Comparison of ENCODE assay signal across 8 cellular contexts in genomic region chrX:16712825-16713155, GRCh38. TPM values are rescaled to one million over a fixed set of nuclear protein-coding genes. Genes with fewer than 3 reads are reported as not detected.
DNase-seq lines count a peak whose midpoint lies in the region; ATAC-seq lines count a peak whose summit lies in the region.

No MANE protein-coding gene starts in this region.

- H3K4me1 Mint-ChIP-seq in activated CD4-positive, alpha-beta T cell treated with anti-CD3 and anti-CD28 coated beads, Interleukin-2, amount 10 ng/mL, durations not matched to agents 7 days and 5 days: peaks cover 18% of the 10 kb centered on the region
- peaks cover 11% of the 10 kb centered on the region for H3K4me1 Mint-ChIP-seq in activated naive CD8-positive, alpha-beta T cell treated with anti-CD3 and anti-CD28 coated beads, Interleukin-2, amount 10 ng/mL, durations not matched to agents 7 days and 5 days

- peak overlapping the region; percentile 74 to 78 for H3K4me3 ChIP-seq in stomach smooth muscle (ENCODE audit: low read length in 2 of 2)

- H3K27me3 Mint-ChIP-seq in activated CD4-positive, alpha-beta T cell treated with anti-CD3 and anti-CD28 coated beads, Interleukin-2, amount 10 ng/mL, durations not matched to agents 7 days and 5 days: no peaks in the 10 kb centered on the region
- H3K27me3 Mint-ChIP-seq in activated naive CD8-positive, alpha-beta T cell treated with anti-CD3 and anti-CD28 coated beads, Interleukin-2, amount 10 ng/mL, durations not matched to agents 7 days and 5 days: peaks cover 2% of the 10 kb centered on the region

- H3K27me3 ChIP-seq in stomach smooth muscle (ENCODE audit: control insufficient read depth in 1 of 2, insufficient read depth in 2 of 2, low read length in 2 of 2): peaks cover 0 to 10% of the 10 kb centered on the region in 2 donors

- ATAC-seq in HG03066 (IDR thresholded peaks at IDR 0.05; ENCODE audit: low read depth, unreplicated experiment): peak; percentile 32
- peak; percentile 28 for ATAC-seq in activated naive CD8-positive, alpha-beta T cell treated with anti-CD3 and anti-CD28 coated beads, Interleukin-2, amount 10 ng/mL, durations not matched to agents 7 days and 5 days (ENCODE audit: low read depth)

- H3K9me3 ChIP-seq in stomach smooth muscle (ENCODE audit: control insufficient read depth in 2 of 2, low read length in 2 of 2): no peaks in the 10 kb centered on the region

- H3K27ac ChIP-seq in stomach smooth muscle (ENCODE audit: low read length): peak overlapping the region; percentile 69

- H3K27ac Mint-ChIP-seq in activated CD4-positive, alpha-beta T cell treated with anti-CD3 and anti-CD28 coated beads, Interleukin-2, amount 10 ng/mL, durations not matched to agents 7 days and 5 days: peak overlapping the region; percentile 87
- peak overlapping the region; percentile 82 for H3K27ac Mint-ChIP-seq in activated naive CD8-positive, alpha-beta T cell treated with anti-CD3 and anti-CD28 coated beads, Interleukin-2, amount 10 ng/mL, durations not matched to agents 7 days and 5 days

- no peaks in the 10 kb centered on the region for H3K36me3 ChIP-seq in stomach smooth muscle (ENCODE audit: control insufficient read depth in 2 of 2, insufficient read depth in 2 of 2, low read length in 2 of 2)

- peak overlapping the region; percentile 57 to 60 for H3K9ac ChIP-seq in stomach smooth muscle (ENCODE audit: low read length in 2 of 2)

- DNase-seq in activated CD4-positive, alpha-beta T cell treated with anti-CD3 and anti-CD28 coated beads, Interleukin-2, amount 10 ng/mL, durations not matched to agents 7 days and 5 days: peak; percentile 5
- DNase-seq in activated CD4-positive, alpha-beta T cell treated with anti-CD3 and anti-CD28 coated beads, Interleukin-2, amount 50 U/mL, for 48 hours: no peak
- DNase-seq in activated naive CD8-positive, alpha-beta T cell treated with anti-CD3 and anti-CD28 coated beads, Interleukin-2, amount 10 ng/mL, durations not matched to agents 7 days and 5 days: no peak
- peak; percentile 33 for DNase-seq in iPS-NIHi7 (ENCODE audit: extremely low spot score)
- no peak for DNase-seq in NCI-H1048 (lab: John Stamatoyannopoulos, UW)
- no peak for DNase-seq in T-helper 9 cell

- CTCF ChIA-PET in activated CD4-positive, alpha-beta T cell treated with anti-CD3 and anti-CD28 coated beads, Interleukin-2, amount 10 ng/mL, durations not matched to agents 7 days and 5 days (lab: Charles Lee): interaction anchor here (0.6 to 0.9 kb wide), 3 partner anchors 11 to 1833 kb away, joined by 3 to 4 read pairs (median 3); no protein-coding TSS in a partner anchor

- peaks cover 3% of the 10 kb centered on the region for H3K36me3 Mint-ChIP-seq in activated CD4-positive, alpha-beta T cell treated with anti-CD3 and anti-CD28 coated beads, Interleukin-2, amount 10 ng/mL, durations not matched to agents 7 days and 5 days (ENCODE audit: low read depth)
- H3K36me3 Mint-ChIP-seq in activated naive CD8-positive, alpha-beta T cell treated with anti-CD3 and anti-CD28 coated beads, Interleukin-2, amount 10 ng/mL, durations not matched to agents 7 days and 5 days: no peaks in the 10 kb centered on the region

- H3K4me3 Mint-ChIP-seq in activated CD4-positive, alpha-beta T cell treated with anti-CD3 and anti-CD28 coated beads, Interleukin-2, amount 10 ng/mL, durations not matched to agents 7 days and 5 days: peak overlapping the region; percentile 82
- H3K4me3 Mint-ChIP-seq in activated naive CD8-positive, alpha-beta T cell treated with anti-CD3 and anti-CD28 coated beads, Interleukin-2, amount 10 ng/mL, durations not matched to agents 7 days and 5 days: peak overlapping the region; percentile 84

- POLR2A ChIA-PET in activated CD4-positive, alpha-beta T cell treated with anti-CD3 and anti-CD28 coated beads, Interleukin-2, amount 10 ng/mL, durations not matched to agents 7 days and 5 days (lab: Charles Lee): interaction anchor here (0.6 kb wide), 1 partner anchor 10 kb away, joined by 3 read pairs; no protein-coding TSS in a partner anchor
- POLR2A ChIA-PET in activated naive CD8-positive, alpha-beta T cell treated with anti-CD3 and anti-CD28 coated beads, Interleukin-2, amount 10 ng/mL, durations not matched to agents 7 days and 5 days (lab: Charles Lee): interaction anchor here (0.7 to 1.4 kb wide), 3 partner anchors 31 to 922 kb away, joined by 3 to 5 read pairs (median 3); partner anchors contain the start of gene ZRSR2

- H3K9me3 Mint-ChIP-seq in activated CD4-positive, alpha-beta T cell treated with anti-CD3 and anti-CD28 coated beads, Interleukin-2, amount 10 ng/mL, durations not matched to agents 7 days and 5 days: no peaks in the 10 kb centered on the region
- H3K9me3 Mint-ChIP-seq in activated naive CD8-positive, alpha-beta T cell treated with anti-CD3 and anti-CD28 coated beads, Interleukin-2, amount 10 ng/mL, durations not matched to agents 7 days and 5 days: no peaks in the 10 kb centered on the region

- peaks cover 10% of the 10 kb centered on the region for H3K4me1 ChIP-seq in stomach smooth muscle (ENCODE audit: control insufficient read depth, insufficient read depth, low read length)

RNA-seq across cellular contexts. Expression of gene CTPS2, which starts 0.3 kb away (rescaled TPM):
- total RNA-seq in activated CD4-positive, alpha-beta T cell treated with anti-CD3 and anti-CD28 coated beads, Interleukin-2, amount 10 ng/mL, durations not matched to agents 7 days and 5 days: 1 to 10 TPM; 4.0 to 4.1 TPM
- total RNA-seq in activated naive CD8-positive, alpha-beta T cell treated with anti-CD3 and anti-CD28 coated beads, Interleukin-2, amount 10 ng/mL, durations not matched to agents 7 days and 5 days: 1 to 10 TPM; 6.0 to 6.9 TPM

RNA-seq across cellular contexts. Expression of gene SYAP1, which starts 6.6 kb away (rescaled TPM):
- 10 to 100 TPM; 14.1 to 15.7 TPM for total RNA-seq in activated CD4-positive, alpha-beta T cell treated with anti-CD3 and anti-CD28 coated beads, Interleukin-2, amount 10 ng/mL, durations not matched to agents 7 days and 5 days
- 10 to 100 TPM; 15.9 to 17.2 TPM for total RNA-seq in activated naive CD8-positive, alpha-beta T cell treated with anti-CD3 and anti-CD28 coated beads, Interleukin-2, amount 10 ng/mL, durations not matched to agents 7 days and 5 days

Comparison
In these comparisons a context has a peak if more than half of its experiments do, and no peak if none do; other contexts are left out.
1. DNase-seq: peak in activated CD4-positive, alpha-beta T cell treated with anti-CD3 and anti-CD28 coated beads, Interleukin-2, amount 10 ng/mL, durations not matched to agents 7 days and 5 days (single experiment) and iPS-NIHi7 (single experiment); none in activated CD4-positive, alpha-beta T cell treated with anti-CD3 and anti-CD28 coated beads, Interleukin-2, amount 50 U/mL, for 48 hours (0 of 2), activated naive CD8-positive, alpha-beta T cell treated with anti-CD3 and anti-CD28 coated beads, Interleukin-2, amount 10 ng/mL, durations not matched to agents 7 days and 5 days (single experiment), NCI-H1048 (single experiment) and T-helper 9 cell (single experiment).